1 cellular context compared by ENCODE assay signal in genomic region chr19:10226376-10227214, GRCh38.
TF ChIP-seq lines count a peak whose summit lies in the region.

No MANE protein-coding gene starts in this region.

TF ChIP-seq in GM23338, 12 proteins besides CTCF, POLR2A, EP300 and RAD21 (continued from another document):
- TF ChIP-seq, protein P1, sequence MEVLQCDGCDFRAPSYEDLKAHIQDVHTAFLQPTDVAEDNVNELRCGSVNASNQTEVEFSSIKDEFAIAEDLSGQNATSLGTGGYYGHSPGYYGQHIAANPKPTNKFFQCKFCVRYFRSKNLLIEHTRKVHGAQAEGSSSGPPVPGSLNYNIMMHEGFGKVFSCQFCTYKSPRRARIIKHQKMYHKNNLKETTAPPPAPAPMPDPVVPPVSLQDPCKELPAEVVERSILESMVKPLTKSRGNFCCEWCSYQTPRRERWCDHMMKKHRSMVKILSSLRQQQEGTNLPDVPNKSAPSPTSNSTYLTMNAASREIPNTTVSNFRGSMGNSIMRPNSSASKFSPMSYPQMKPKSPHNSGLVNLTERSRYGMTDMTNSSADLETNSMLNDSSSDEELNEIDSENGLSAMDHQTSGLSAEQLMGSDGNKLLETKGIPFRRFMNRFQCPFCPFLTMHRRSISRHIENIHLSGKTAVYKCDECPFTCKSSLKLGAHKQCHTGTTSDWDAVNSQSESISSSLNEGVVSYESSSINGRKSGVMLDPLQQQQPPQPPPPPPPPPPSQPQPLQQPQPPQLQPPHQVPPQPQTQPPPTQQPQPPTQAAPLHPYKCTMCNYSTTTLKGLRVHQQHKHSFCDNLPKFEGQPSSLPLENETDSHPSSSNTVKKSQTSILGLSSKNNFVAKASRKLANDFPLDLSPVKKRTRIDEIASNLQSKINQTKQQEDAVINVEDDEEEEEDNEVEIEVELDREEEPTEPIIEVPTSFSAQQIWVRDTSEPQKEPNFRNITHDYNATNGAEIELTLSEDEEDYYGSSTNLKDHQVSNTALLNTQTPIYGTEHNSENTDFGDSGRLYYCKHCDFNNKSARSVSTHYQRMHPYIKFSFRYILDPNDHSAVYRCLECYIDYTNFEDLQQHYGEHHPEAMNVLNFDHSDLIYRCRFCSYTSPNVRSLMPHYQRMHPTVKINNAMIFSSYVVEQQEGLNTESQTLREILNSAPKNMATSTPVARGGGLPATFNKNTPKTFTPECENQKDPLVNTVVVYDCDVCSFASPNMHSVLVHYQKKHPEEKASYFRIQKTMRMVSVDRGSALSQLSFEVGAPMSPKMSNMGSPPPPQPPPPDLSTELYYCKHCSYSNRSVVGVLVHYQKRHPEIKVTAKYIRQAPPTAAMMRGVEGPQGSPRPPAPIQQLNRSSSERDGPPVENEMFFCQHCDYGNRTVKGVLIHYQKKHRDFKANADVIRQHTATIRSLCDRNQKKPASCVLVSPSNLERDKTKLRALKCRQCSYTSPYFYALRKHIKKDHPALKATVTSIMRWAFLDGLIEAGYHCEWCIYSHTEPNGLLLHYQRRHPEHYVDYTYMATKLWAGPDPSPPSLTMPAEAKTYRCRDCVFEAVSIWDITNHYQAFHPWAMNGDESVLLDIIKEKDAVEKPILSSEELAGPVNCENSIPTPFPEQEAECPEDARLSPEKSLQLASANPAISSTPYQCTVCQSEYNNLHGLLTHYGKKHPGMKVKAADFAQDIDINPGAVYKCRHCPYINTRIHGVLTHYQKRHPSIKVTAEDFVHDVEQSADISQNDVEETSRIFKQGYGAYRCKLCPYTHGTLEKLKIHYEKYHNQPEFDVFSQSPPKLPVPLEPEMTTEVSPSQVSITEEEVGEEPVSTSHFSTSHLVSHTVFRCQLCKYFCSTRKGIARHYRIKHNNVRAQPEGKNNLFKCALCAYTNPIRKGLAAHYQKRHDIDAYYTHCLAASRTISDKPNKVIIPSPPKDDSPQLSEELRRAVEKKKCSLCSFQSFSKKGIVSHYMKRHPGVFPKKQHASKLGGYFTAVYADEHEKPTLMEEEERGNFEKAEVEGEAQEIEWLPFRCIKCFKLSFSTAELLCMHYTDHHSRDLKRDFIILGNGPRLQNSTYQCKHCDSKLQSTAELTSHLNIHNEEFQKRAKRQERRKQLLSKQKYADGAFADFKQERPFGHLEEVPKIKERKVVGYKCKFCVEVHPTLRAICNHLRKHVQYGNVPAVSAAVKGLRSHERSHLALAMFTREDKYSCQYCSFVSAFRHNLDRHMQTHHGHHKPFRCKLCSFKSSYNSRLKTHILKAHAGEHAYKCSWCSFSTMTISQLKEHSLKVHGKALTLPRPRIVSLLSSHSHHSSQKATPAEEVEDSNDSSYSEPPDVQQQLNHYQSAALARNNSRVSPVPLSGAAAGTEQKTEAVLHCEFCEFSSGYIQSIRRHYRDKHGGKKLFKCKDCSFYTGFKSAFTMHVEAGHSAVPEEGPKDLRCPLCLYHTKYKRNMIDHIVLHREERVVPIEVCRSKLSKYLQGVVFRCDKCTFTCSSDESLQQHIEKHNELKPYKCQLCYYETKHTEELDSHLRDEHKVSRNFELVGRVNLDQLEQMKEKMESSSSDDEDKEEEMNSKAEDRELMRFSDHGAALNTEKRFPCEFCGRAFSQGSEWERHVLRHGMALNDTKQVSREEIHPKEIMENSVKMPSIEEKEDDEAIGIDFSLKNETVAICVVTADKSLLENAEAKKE (CRISPR knock-in tag; IDR thresholded peaks at IDR 0.05): no peak
- TF ChIP-seq JUNB (IDR thresholded peaks at IDR 0.05; ENCODE audit: unreplicated experiment) (no peak), ZNF331 (CRISPR knock-in tag; IDR thresholded peaks at IDR 0.05; ENCODE audit: low read depth) (no peak), EZH2 (IDR thresholded peaks at IDR 0.05; ENCODE audit: low read depth, unreplicated experiment) (no peak)
